Comparison of ENCODE assay signal across 2 cellular contexts in genomic region chr16:75079346-75079926, GRCh38.
A peak's percentile ranks its signal among the peaks of the same experiment; 100 is the strongest.
TF ChIP-seq lines count a peak whose summit lies in the region.

No MANE protein-coding gene starts in this region.

TF ChIP-seq in IMR-90, 13 proteins besides CTCF, POLR2A, EP300 and RAD21:
- no peak for TF ChIP-seq NFE2L2 (IDR thresholded peaks at IDR 0.05; ENCODE audit: low read depth, low read length)
- TF ChIP-seq FOS (IDR thresholded peaks at IDR 0.05; ENCODE audit: low read depth, low read length), result no peak
- TF ChIP-seq RFX5 (IDR thresholded peaks at IDR 0.05; ENCODE audit: low read depth, low read length), result no peak
- no peak for TF ChIP-seq ELK1 (IDR thresholded peaks at IDR 0.05; ENCODE audit: borderline replicate concordance, low read depth, low read length)
- TF ChIP-seq MAFK (IDR thresholded peaks at IDR 0.05; ENCODE audit: low read depth, low read length), result no peak
- no peak for TF ChIP-seq MAZ (IDR thresholded peaks at IDR 0.05; ENCODE audit: borderline replicate concordance, low read depth, low read length)
- TF ChIP-seq CHD1 (IDR thresholded peaks at IDR 0.05; ENCODE audit: low read depth, low read length), result no peak
- TF ChIP-seq BHLHE40 (IDR thresholded peaks at IDR 0.05; ENCODE audit: low read depth, low read length), result no peak
- TF ChIP-seq CEBPB (IDR thresholded peaks at IDR 0.05; ENCODE audit: low read depth, low read length), result no peak
- TF ChIP-seq MXI1 (IDR thresholded peaks at IDR 0.05; ENCODE audit: borderline replicate concordance, low read depth, low read length), result no peak
- TF ChIP-seq SMC3 (IDR thresholded peaks at IDR 0.05; ENCODE audit: low read depth, low read length), result no peak
- no peak for TF ChIP-seq USF2 (IDR thresholded peaks at IDR 0.05; ENCODE audit: low read depth, low read length)
- no peak for TF ChIP-seq RCOR1 (IDR thresholded peaks at IDR 0.05; ENCODE audit: insufficient replicate concordance, low read length)
TF ChIP-seq in IMR-90: peak in this region for 0.

TF ChIP-seq in HepG2, 621 proteins besides CTCF, POLR2A, EP300 and RAD21:
- no peak for TF ChIP-seq ZNF883 (CRISPR knock-in tag; IDR thresholded peaks at IDR 0.05; ENCODE audit: not compliant biosample characterization)
- peak; percentile 44 for TF ChIP-seq RBM22 (optimal IDR thresholded peaks at IDR 0.05; ENCODE audit: low read length)
- no peak for TF ChIP-seq MXD3 (CRISPR knock-in tag; IDR thresholded peaks at IDR 0.05)
